8 cellular contexts compared by ENCODE assay signal in the genomic region with DNA sequence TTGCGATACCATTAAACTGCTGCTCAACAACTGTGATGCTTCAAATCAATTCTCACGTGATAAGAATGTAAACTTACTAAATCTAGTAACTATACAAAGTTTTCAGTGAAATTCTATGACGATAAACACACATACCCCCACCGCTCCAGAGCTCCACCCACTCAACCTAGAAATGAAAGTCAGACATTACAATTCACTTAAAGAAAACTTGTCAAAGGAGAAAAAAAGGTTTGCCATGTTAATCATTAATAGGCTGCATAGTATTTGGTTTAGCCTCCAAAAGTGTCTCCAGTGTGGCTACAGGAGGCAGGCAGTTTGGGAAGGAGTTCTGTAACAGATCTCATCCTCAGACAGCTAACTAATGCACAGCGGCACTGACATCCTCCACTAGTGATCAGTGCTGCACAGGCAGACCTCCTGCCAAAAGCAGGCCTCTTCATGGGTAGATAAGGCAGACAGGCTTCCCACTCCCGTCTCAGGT. TPM values are rescaled to one million over a fixed set of nuclear protein-coding genes. Genes with fewer than 3 reads are reported as not detected.
DNase-seq lines count a peak whose midpoint lies in the region; ATAC-seq and TF ChIP-seq lines count a peak whose summit lies in the region.

No MANE protein-coding gene starts in this region.

- H3K36me3 Mint-ChIP-seq in CD4-positive, alpha-beta memory T cell: peaks cover 13 to 49% of the 10 kb centered on the region in 2 donors
- peaks cover 37% of the 10 kb centered on the region for H3K36me3 Mint-ChIP-seq in activated T-helper 2 cell treated with anti-CD3 and anti-CD28 coated beads, Interferon-gamma antibody, Interleukin-2, Interleukin-4, amounts not matched to agents 10 μg/mL and 5 μg/mL and 100 μg/mL, durations not matched to agents 14 hours and 24 hours and 36 hours (ENCODE audit: low read depth)

- H3K4me3 ChIP-seq in CD4-positive, alpha-beta memory T cell (ENCODE audit: low read length in 2 of 2): peak overlapping the region; percentile 4 to 90
- H3K4me3 ChIP-seq in right atrium auricular region: peak overlapping the region; percentile 24 to 99

- ATAC-seq in HG03280 (IDR thresholded peaks at IDR 0.05; ENCODE audit: unreplicated experiment) (peak; percentile 26), HG03135 (IDR thresholded peaks at IDR 0.05; ENCODE audit: unreplicated experiment) (no peak)

- H3K36me3 ChIP-seq in CD4-positive, alpha-beta memory T cell (ENCODE audit: insufficient read depth, low read length): no peaks in the 10 kb centered on the region
- H3K36me3 ChIP-seq in right atrium auricular region: no peaks in the 10 kb centered on the region

- CTCF ChIA-PET in CD4-positive, alpha-beta memory T cell (lab: Charles Lee; ENCODE audit: partially characterized antibody): interaction anchor here (0.7 to 1.4 kb wide), 3 partner anchors 15 to 32 kb away, joined by 3 to 4 read pairs (median 3); no protein-coding TSS in a partner anchor

- peak; percentile 50 to 67 (median 56) for DNase-seq in CD4-positive, alpha-beta memory T cell
- DNase-seq in activated T-helper 2 cell treated with anti-CD3 and anti-CD28 coated beads, Interferon-gamma antibody, Interleukin-2, Interleukin-4, amounts not matched to agents 10 μg/mL and 5 μg/mL and 100 μg/mL, durations not matched to agents 14 hours and 24 hours and 36 hours (ENCODE audit: low spot score): peak; percentile 33
- DNase-seq in right atrium auricular region (ENCODE audit: low spot score) (no peak), NCI-H2107 (lab: John Stamatoyannopoulos, UW) (no peak), hippocampal formation (lab: John Stamatoyannopoulos, UW) (no peak)
- peak; percentile 40 for DNase-seq in stimulated activated naive CD4-positive, alpha-beta T cell treated with Interleukin-2 at 50 U/mL for 16 hours (lab: John Stamatoyannopoulos, UW)

- peak overlapping the region; percentile 86 to 98 (median 92) for H3K4me3 Mint-ChIP-seq in CD4-positive, alpha-beta memory T cell
- H3K4me3 Mint-ChIP-seq in activated T-helper 2 cell treated with anti-CD3 and anti-CD28 coated beads, Interferon-gamma antibody, Interleukin-2, Interleukin-4, amounts not matched to agents 10 μg/mL and 5 μg/mL and 100 μg/mL, durations not matched to agents 14 hours and 24 hours and 36 hours (ENCODE audit: low read depth): peak overlapping the region; percentile 91

- no peak for TF ChIP-seq CTCF in right atrium auricular region (IDR thresholded peaks at IDR 0.05)

- no peaks in the 10 kb centered on the region for H3K27me3 Mint-ChIP-seq in CD4-positive, alpha-beta memory T cell
- H3K27me3 Mint-ChIP-seq in activated T-helper 2 cell treated with anti-CD3 and anti-CD28 coated beads, Interferon-gamma antibody, Interleukin-2, Interleukin-4, amounts not matched to agents 10 μg/mL and 5 μg/mL and 100 μg/mL, durations not matched to agents 14 hours and 24 hours and 36 hours (ENCODE audit: low read depth): no peaks in the 10 kb centered on the region

- H3K4me1 Mint-ChIP-seq in CD4-positive, alpha-beta memory T cell: peaks cover 45 to 94% (median 64%) of the 10 kb centered on the region in 4 donors
- peaks cover 70% of the 10 kb centered on the region for H3K4me1 Mint-ChIP-seq in activated T-helper 2 cell treated with anti-CD3 and anti-CD28 coated beads, Interferon-gamma antibody, Interleukin-2, Interleukin-4, amounts not matched to agents 10 μg/mL and 5 μg/mL and 100 μg/mL, durations not matched to agents 14 hours and 24 hours and 36 hours (ENCODE audit: low read depth)

- no peaks in the 10 kb centered on the region for H3K27me3 ChIP-seq in CD4-positive, alpha-beta memory T cell (ENCODE audit: insufficient read depth, low read length)
- H3K27me3 ChIP-seq in right atrium auricular region: no peaks in the 10 kb centered on the region

- H3K4me1 ChIP-seq in CD4-positive, alpha-beta memory T cell (ENCODE audit: insufficient read depth, low read length): peaks cover 62% of the 10 kb centered on the region
- H3K4me1 ChIP-seq in right atrium auricular region: peaks cover 0 to 79% of the 10 kb centered on the region in 2 donors

- H3K9me3 Mint-ChIP-seq in CD4-positive, alpha-beta memory T cell: peaks cover 0 to 2% (median 0%) of the 10 kb centered on the region in 8 donors
- H3K9me3 Mint-ChIP-seq in activated T-helper 2 cell treated with anti-CD3 and anti-CD28 coated beads, Interferon-gamma antibody, Interleukin-2, Interleukin-4, amounts not matched to agents 10 μg/mL and 5 μg/mL and 100 μg/mL, durations not matched to agents 14 hours and 24 hours and 36 hours: no peaks in the 10 kb centered on the region

- no peaks in the 10 kb centered on the region for H3K9me3 ChIP-seq in CD4-positive, alpha-beta memory T cell (ENCODE audit: control insufficient read depth in 1 of 2, low read length in 2 of 2)
- H3K9me3 ChIP-seq in right atrium auricular region: no peaks in the 10 kb centered on the region

- POLR2A ChIA-PET in CD4-positive, alpha-beta memory T cell (lab: Charles Lee; ENCODE audit: partially characterized antibody): interaction anchor here (0.8 to 13.7 kb wide), 9 partner anchors 9 to 1758 kb away, joined by 3 to 196 read pairs (median 4); a partner anchor contains a TSS

- intact Hi-C loops in CD4-positive, alpha-beta memory T cell (cut with micrococcal nuclease): loop anchor here (2.0 to 10.0 kb wide), 6 partner anchors 15 to 673 kb away; a partner anchor contains a TSS
- intact Hi-C loops in activated T-helper 2 cell treated with anti-CD3 and anti-CD28 coated beads, Interferon-gamma antibody, Interleukin-2, Interleukin-4, amounts not matched to agents 10 μg/mL and 5 μg/mL and 100 μg/mL, durations not matched to agents 14 hours and 24 hours and 36 hours (cut with micrococcal nuclease): loop anchor here (1.0 to 5.0 kb wide), 4 partner anchors 30 to 215 kb away; no protein-coding TSS in a partner anchor

- H3K27ac Mint-ChIP-seq in CD4-positive, alpha-beta memory T cell: peak overlapping the region; percentile 86 to 98 (median 96)
- H3K27ac Mint-ChIP-seq in activated T-helper 2 cell treated with anti-CD3 and anti-CD28 coated beads, Interferon-gamma antibody, Interleukin-2, Interleukin-4, amounts not matched to agents 10 μg/mL and 5 μg/mL and 100 μg/mL, durations not matched to agents 14 hours and 24 hours and 36 hours: peak overlapping the region; percentile 71

- H3K27ac ChIP-seq in CD4-positive, alpha-beta memory T cell (ENCODE audit: low read depth, low read length): peak overlapping the region; percentile 93
- peak overlapping the region in 1 of 2 donors; percentile 23 for H3K27ac ChIP-seq in right atrium auricular region

RNA-seq across cellular contexts. Expression of a gene that starts 3.1 kb away (rescaled TPM):
- 10 to 100 TPM; 67.3 to 71.8 TPM for total RNA-seq in CD4-positive, alpha-beta memory T cell
- polyA plus RNA-seq in CD4-positive, alpha-beta memory T cell: 10 to 100 TPM; 89.2 to 99.2 TPM
- total RNA-seq in activated T-helper 2 cell treated with anti-CD3 and anti-CD28 coated beads, Interferon-gamma antibody, Interleukin-2, Interleukin-4, amounts not matched to agents 10 μg/mL and 5 μg/mL and 100 μg/mL, durations not matched to agents 14 hours and 24 hours and 36 hours: 24.9 and 25.8 TPM in 2 replicates
- 10 to 100 TPM; 14.0 to 23.9 TPM for total RNA-seq in right atrium auricular region

Comparison
In these comparisons a context has a peak if more than half of its experiments do, and no peak if none do; other contexts are left out.
1. DNase-seq: peak in CD4-positive, alpha-beta memory T cell (5 of 5), activated T-helper 2 cell treated with anti-CD3 and anti-CD28 coated beads, Interferon-gamma antibody, Interleukin-2, Interleukin-4, amounts not matched to agents 10 μg/mL and 5 μg/mL and 100 μg/mL, durations not matched to agents 14 hours and 24 hours and 36 hours (single experiment) and stimulated activated naive CD4-positive, alpha-beta T cell treated with Interleukin-2 at 50 U/mL for 16 hours (single experiment); none in right atrium auricular region (single experiment), NCI-H2107 (single experiment) and hippocampal formation (0 of 2).